Comparison of ENCODE assay signal across 1 cellular context in genomic region chr6:111615916-111616612, GRCh38.
TF ChIP-seq lines count a peak whose summit lies in the region.

No MANE protein-coding gene starts in this region.

TF ChIP-seq in A549, 52 proteins besides CTCF, POLR2A, EP300 and RAD21 (continued from another document):
- TF ChIP-seq BCL3 (IDR thresholded peaks at IDR 0.05) (no peak), HOXA7 (CRISPR knock-in tag; IDR thresholded peaks at IDR 0.05) (no peak), ZNF302 (CRISPR knock-in tag; IDR thresholded peaks at IDR 0.05) (no peak), JUN (IDR thresholded peaks at IDR 0.05) (no peak), POLR2AphosphoS2 (conservative IDR thresholded peaks at IDR 0.05; ENCODE audit: low read length) (no peak)
